11 cellular contexts compared by ENCODE assay signal in the genomic region with DNA sequence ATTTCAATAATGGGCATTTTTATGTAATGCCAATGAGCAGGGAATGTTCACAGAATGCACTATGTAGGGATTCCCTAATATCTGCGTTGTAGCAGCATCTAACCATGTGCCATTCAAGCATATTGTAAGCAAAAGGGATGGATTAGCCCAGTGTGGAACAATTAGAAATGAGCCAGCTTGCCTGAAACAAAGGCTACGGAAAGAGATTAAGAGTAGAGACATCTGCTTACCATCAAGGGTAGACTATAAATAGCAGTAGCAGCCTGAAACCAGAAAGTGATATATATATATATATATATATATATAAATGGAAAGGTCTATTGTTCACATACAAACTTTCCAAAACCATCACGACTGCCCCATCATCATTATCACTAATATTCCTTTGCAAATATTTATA.
DNase-seq lines count a peak whose midpoint lies in the region; ATAC-seq lines count a peak whose summit lies in the region.
"Had no signal": no experiment of that assay in that cellular context is flagged by ENCODE, and none has a peak within 500 bp of the region (broad histone marks: within the 10 kb centered on the region; RNA-seq: fewer than 3 reads in every experiment).

No MANE protein-coding gene starts in this region.

- DNase-seq in NCI-H2171 treated with DMSO at 0.1 percent for 48 hours (lab: John Stamatoyannopoulos, UW) = peak; percentile 71
- DNase-seq in retina = no peak
- DNase-seq in activated CD8-positive, alpha-beta memory T cell treated with anti-CD3 and anti-CD28 coated beads, Interleukin-2, amount 50 U/mL, for 48 hours = no peak
- DNase-seq in GM03348 (ENCODE audit: low spot score) = no peak
- DNase-seq in NCI-H1092 (lab: John Stamatoyannopoulos, UW) = no peak
- DNase-seq: activated CD4-positive, alpha-beta T cell treated with anti-CD3 and anti-CD28 coated beads, Interleukin-2, amount 10 ng/mL, durations not matched to agents 7 days and 5 days; activated gamma-delta T cell treated with Interleukin-2 at 50 U/mL for 16 hours; NCI-H774 had no signal

- peak; percentile 30 for ATAC-seq in GM18499 (IDR thresholded peaks at IDR 0.05; ENCODE audit: insufficient read depth, unreplicated experiment)
- peak; percentile 51 for ATAC-seq in GM21381 (IDR thresholded peaks at IDR 0.05; ENCODE audit: unreplicated experiment)
- ATAC-seq in HG03039 (IDR thresholded peaks at IDR 0.05; ENCODE audit: unreplicated experiment) = peak; percentile 30
